7 cellular contexts compared by ENCODE assay signal in genomic region chr11:61293869-61294716, GRCh38. TPM values are rescaled to one million over a fixed set of nuclear protein-coding genes. Genes with fewer than 3 reads are reported as not detected.
DNase-seq lines count a peak whose midpoint lies in the region; ATAC-seq and TF ChIP-seq lines count a peak whose summit lies in the region.

No MANE protein-coding gene starts in this region.

- peak overlapping the region; percentile 79 for H3K4me3 Mint-ChIP-seq in activated CD8-positive, alpha-beta T cell treated with anti-CD3 and anti-CD28 coated beads, Interleukin-2, amount 10 ng/mL, durations not matched to agents 7 days and 5 days
- peak overlapping the region; percentile 87 to 92 (median 90) for H3K4me3 Mint-ChIP-seq in nephron

- no peaks in the 10 kb centered on the region for H3K27me3 Mint-ChIP-seq in activated CD8-positive, alpha-beta T cell treated with anti-CD3 and anti-CD28 coated beads, Interleukin-2, amount 10 ng/mL, durations not matched to agents 7 days and 5 days (ENCODE audit: low read depth)
- peaks cover 30% of the 10 kb centered on the region for H3K27me3 Mint-ChIP-seq in nephron (ENCODE audit: low read depth)

- H3K4me3 ChIP-seq in MG63, result peak overlapping the region; percentile 24
- H3K4me3 ChIP-seq in esophagus squamous epithelium, result peak overlapping the region; percentile 46 to 69 (median 56)
- H3K4me3 ChIP-seq in thoracic aorta, result peak overlapping the region; percentile 82

- TF ChIP-seq CTCF in GM12872 (IDR thresholded peaks at IDR 0.05; ENCODE audit: insufficient read depth, low read depth, low read length) (peak; percentile 20; the same call in 1 of the 3 replicates), esophagus squamous epithelium (IDR thresholded peaks at IDR 0.05) (no peak), nephron (IDR thresholded peaks at IDR 0.05; ENCODE audit: unreplicated experiment in 3 of 3) (no peak), thoracic aorta (IDR thresholded peaks at IDR 0.05) (no peak)

- 2 to 4% methylated on average over 11 of the region's 60 CpGs for WGBS in esophagus squamous epithelium, 2 donors

- H3K27ac ChIP-seq in esophagus squamous epithelium (peak overlapping the region in 1 of 4 donors; percentile 60), thoracic aorta (no peak overlapping the region)

- H3K36me3 Mint-ChIP-seq in activated CD8-positive, alpha-beta T cell treated with anti-CD3 and anti-CD28 coated beads, Interleukin-2, amount 10 ng/mL, durations not matched to agents 7 days and 5 days (ENCODE audit: low read depth), result peaks cover 19% of the 10 kb centered on the region
- H3K36me3 Mint-ChIP-seq in nephron (ENCODE audit: low read depth), result peaks cover 22% of the 10 kb centered on the region

- H3K4me1 ChIP-seq in esophagus squamous epithelium, result peaks cover 29 to 49% (median 37%) of the 10 kb centered on the region in 3 donors
- peaks cover 31 to 47% of the 10 kb centered on the region in 2 donors for H3K4me1 ChIP-seq in thoracic aorta (ENCODE audit: control insufficient read depth in 1 of 2, low read depth in 2 of 2)

- ATAC-seq in activated CD8-positive, alpha-beta T cell treated with anti-CD3 and anti-CD28 coated beads, Interleukin-2, amount 10 ng/mL, durations not matched to agents 7 days and 5 days, result peak; percentile 48
- ATAC-seq in thoracic aorta (ENCODE audit: insufficient number of reproducible peaks, low FRiP score, low read depth), result no peak

- peak; percentile 10 for DNase-seq in HCEC 1CT
- DNase-seq in MG63, result peak; percentile 43
- peak; percentile 51 for DNase-seq in activated CD8-positive, alpha-beta T cell treated with anti-CD3 and anti-CD28 coated beads, Interleukin-2, amount 10 ng/mL, durations not matched to agents 7 days and 5 days
- DNase-seq in esophagus squamous epithelium (lab: John Stamatoyannopoulos, UW), result no peak
- peak; percentile 23 for DNase-seq in thoracic aorta (ENCODE audit: low spot score)

- POLR2A ChIA-PET in activated CD8-positive, alpha-beta T cell treated with anti-CD3 and anti-CD28 coated beads, Interleukin-2, amount 10 ng/mL, durations not matched to agents 7 days and 5 days (lab: Charles Lee), result interaction anchor here (1.0 to 1.2 kb wide), 4 partner anchors 12 to 153 kb away, joined by 3 to 4 read pairs (median 4); partner anchors contain the start of genes CPSF7 and SDHAF2

- intact Hi-C loops in esophagus squamous epithelium (cut with DNase I), result no loop called here

- H3K27me3 ChIP-seq in MG63 (no peaks in the 10 kb centered on the region), esophagus squamous epithelium (peaks cover 0 to 46% (median 0%) of the 10 kb centered on the region in 4 donors), thoracic aorta (replicated peaks; ENCODE audit: insufficient read depth) (no peaks in the 10 kb centered on the region)

- H3K4me1 Mint-ChIP-seq in activated CD8-positive, alpha-beta T cell treated with anti-CD3 and anti-CD28 coated beads, Interleukin-2, amount 10 ng/mL, durations not matched to agents 7 days and 5 days (ENCODE audit: low read depth), result peaks cover 42% of the 10 kb centered on the region
- H3K4me1 Mint-ChIP-seq in nephron, result peaks cover 34% of the 10 kb centered on the region

- peak overlapping the region; percentile 79 for H3K27ac Mint-ChIP-seq in activated CD8-positive, alpha-beta T cell treated with anti-CD3 and anti-CD28 coated beads, Interleukin-2, amount 10 ng/mL, durations not matched to agents 7 days and 5 days
- peak overlapping the region in 2 of 3 experiments; percentile 63 to 78 for H3K27ac Mint-ChIP-seq in nephron

- TF ChIP-seq POLR2A in esophagus squamous epithelium (IDR thresholded peaks at IDR 0.05), result no peak

- CTCF ChIA-PET in activated CD8-positive, alpha-beta T cell treated with anti-CD3 and anti-CD28 coated beads, Interleukin-2, amount 10 ng/mL, durations not matched to agents 7 days and 5 days (lab: Charles Lee), result interaction anchor here (0.9 to 4.3 kb wide), 24 partner anchors 12 to 380 kb away, joined by 3 to 32 read pairs (median 4); partner anchors contain the start of genes CYB561A3, DDB1, TKFC and TMEM109

- peaks cover 7% of the 10 kb centered on the region for H3K36me3 ChIP-seq in MG63
- peaks cover 0 to 7% (median 0%) of the 10 kb centered on the region in 3 donors for H3K36me3 ChIP-seq in esophagus squamous epithelium
- peaks cover 3% of the 10 kb centered on the region for H3K36me3 ChIP-seq in thoracic aorta

- no peaks in the 10 kb centered on the region for H3K9me3 Mint-ChIP-seq in activated CD8-positive, alpha-beta T cell treated with anti-CD3 and anti-CD28 coated beads, Interleukin-2, amount 10 ng/mL, durations not matched to agents 7 days and 5 days (ENCODE audit: insufficient read depth)
- no peaks in the 10 kb centered on the region for H3K9me3 Mint-ChIP-seq in nephron

- H3K9me3 ChIP-seq in MG63 (no peaks in the 10 kb centered on the region), esophagus squamous epithelium (no peaks in the 10 kb centered on the region), thoracic aorta (no peaks in the 10 kb centered on the region)

RNA-seq across cellular contexts. Expression of gene VWCE, which starts 1.0 kb away (rescaled TPM):
- not detected in 2 replicates for total RNA-seq in MG63 (2014; rRNA removed; shearing (Covaris generic); ENCODE audit: low replicate concordance)
- total RNA-seq in activated CD8-positive, alpha-beta T cell treated with anti-CD3 and anti-CD28 coated beads, Interleukin-2, amount 10 ng/mL, durations not matched to agents 7 days and 5 days, result 1 to 10 TPM; 2.2 to 3.3 TPM
- total RNA-seq in esophagus squamous epithelium, result 1 to 10 TPM in 1 of 4 donors, under 1 TPM in 3; 0.09 to 1.5 (median 0.30) TPM
- 1 to 10 TPM; 1.5 to 2.3 TPM for total RNA-seq in thoracic aorta

RNA-seq across cellular contexts. Expression of gene DDB1, which starts 38.8 kb away (rescaled TPM):
- total RNA-seq in MG63 (2014; rRNA removed; shearing (Covaris generic); ENCODE audit: low replicate concordance), result 170 and 250 TPM in 2 replicates
- 100 to 1,000 TPM; 202 to 214 TPM for total RNA-seq in activated CD8-positive, alpha-beta T cell treated with anti-CD3 and anti-CD28 coated beads, Interleukin-2, amount 10 ng/mL, durations not matched to agents 7 days and 5 days
- total RNA-seq in esophagus squamous epithelium (100 to 1,000 TPM in 3 of 4 donors, 10 to 100 TPM in 1; 98.9 to 146 (median 127) TPM), thoracic aorta (100 to 1,000 TPM; 122 to 144 TPM)

RNA-seq across cellular contexts. Expression of gene TKFC, which starts 38.9 kb away (rescaled TPM):
- 12.9 and 36.0 TPM in 2 replicates for total RNA-seq in MG63 (2014; rRNA removed; shearing (Covaris generic); ENCODE audit: low replicate concordance)
- 10 to 100 TPM; 24.1 to 26.4 TPM for total RNA-seq in activated CD8-positive, alpha-beta T cell treated with anti-CD3 and anti-CD28 coated beads, Interleukin-2, amount 10 ng/mL, durations not matched to agents 7 days and 5 days
- total RNA-seq in esophagus squamous epithelium (10 to 100 TPM; 19.8 to 29.2 (median 26.4) TPM), thoracic aorta (10 to 100 TPM; 22.5 to 29.2 TPM)

RNA-seq across cellular contexts. Expression of gene PGA5, which starts 53.1 kb away (rescaled TPM):
- total RNA-seq in MG63 (2014; rRNA removed; shearing (Covaris generic); ENCODE audit: low replicate concordance), result not detected in 2 replicates
- total RNA-seq in activated CD8-positive, alpha-beta T cell treated with anti-CD3 and anti-CD28 coated beads, Interleukin-2, amount 10 ng/mL, durations not matched to agents 7 days and 5 days, result not detected
- total RNA-seq in esophagus squamous epithelium (under 1 TPM in 2 of 4 donors, not detected in 2; 0.19 to 0.22 TPM), thoracic aorta (not detected)

Comparison
In these comparisons a context has a peak if more than half of its experiments do, and no peak if none do; other contexts are left out.
1. H3K4me3 ChIP-seq: peak in every context shown above with its lines; median percentile 82 in thoracic aorta; 56 in esophagus squamous epithelium; 24 in MG63.